8 cellular contexts compared by ENCODE assay signal in the genomic region with DNA sequence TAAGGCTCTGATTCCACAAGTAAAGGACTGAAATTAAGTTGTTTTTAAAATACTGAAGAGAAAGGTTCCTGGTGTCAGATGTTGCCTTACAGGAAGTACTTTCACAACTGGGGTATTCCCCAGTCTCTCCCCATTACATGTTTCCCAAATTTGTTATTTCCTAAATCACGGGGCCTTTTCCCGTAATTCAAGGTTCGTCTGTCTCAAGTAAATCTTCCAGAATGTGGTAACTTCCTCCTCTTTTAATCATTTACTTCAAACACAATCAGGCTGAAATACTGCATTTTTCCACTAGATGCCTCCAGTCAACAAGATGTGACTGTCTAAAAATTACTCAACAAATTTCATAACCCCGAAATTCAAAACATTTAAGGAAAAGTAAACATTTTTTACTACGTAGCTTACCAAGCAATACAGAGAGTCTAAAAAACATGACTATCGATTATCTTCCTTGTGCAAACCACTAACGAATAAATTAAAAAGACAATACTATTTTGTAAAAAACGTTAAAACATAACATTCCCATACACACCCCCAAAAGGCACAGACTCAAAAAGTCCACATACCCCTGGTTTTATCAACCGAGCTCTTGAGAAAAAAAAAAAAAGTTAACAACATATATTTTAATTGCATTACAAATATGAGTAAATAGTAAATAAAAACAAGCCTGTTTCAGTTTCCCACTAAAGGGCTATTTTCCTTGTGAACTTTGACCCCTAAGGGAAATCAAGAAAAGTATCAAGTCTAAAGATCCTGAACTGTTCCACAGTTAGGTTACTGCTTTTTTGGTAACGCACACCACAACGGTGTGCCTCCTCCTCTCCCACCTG. TPM values are rescaled to one million over a fixed set of nuclear protein-coding genes. Genes with fewer than 3 reads are reported as not detected.
A peak's percentile ranks its signal among the peaks of the same experiment; 100 is the strongest.
DNase-seq lines count a peak whose midpoint lies in the region; ATAC-seq and TF ChIP-seq lines count a peak whose summit lies in the region.

No MANE protein-coding gene starts in this region.

- peak; percentile 71 for TF ChIP-seq CTCF in cardiac muscle cell (IDR thresholded peaks at IDR 0.05; ENCODE audit: low read depth, low read length)

- peak overlapping the region; percentile 99 for H3K27ac ChIP-seq in cardiac muscle cell

- DNase-seq in cardiac muscle cell (ENCODE audit: low read depth in 1 of 2, low spot score in 1 of 2) (peak; percentile 22 to 95), Right ventricle myocardium superior (no peak), LoVo (ENCODE audit: low spot score) (peak; percentile 72), epidermal melanocyte (ENCODE audit: insufficient read length, low spot score) (peak; percentile 69), naive B cell (peak; percentile 53), T1000 (lab: John Stamatoyannopoulos, UW) (no peak)

- H3K9me3 ChIP-seq in cardiac muscle cell (ENCODE audit: low read depth) = no peaks in the 10 kb centered on the region

- H3K36me3 ChIP-seq in cardiac muscle cell = peaks cover 14% of the 10 kb centered on the region

- H3K27ac Mint-ChIP-seq in T-helper 1 cell treated with Interleukin-12 subunit alpha and Interleukin-12 subunit beta and Interleukin-4 antibody, amounts not matched to agents 30 μg/mL and 1 μg/mL, for 36 hours = peak overlapping the region; percentile 91
- peak overlapping the region in 5 of 6 donors; percentile 20 to 96 (median 94) for H3K27ac Mint-ChIP-seq in naive B cell

- H3K36me3 Mint-ChIP-seq in T-helper 1 cell treated with Interleukin-12 subunit alpha and Interleukin-12 subunit beta and Interleukin-4 antibody, amounts not matched to agents 30 μg/mL and 1 μg/mL, for 36 hours (ENCODE audit: low read depth) = peaks cover 21% of the 10 kb centered on the region
- H3K36me3 Mint-ChIP-seq in naive B cell = peaks cover 0 to 8% of the 10 kb centered on the region in 2 donors

- no peaks in the 10 kb centered on the region for H3K9me3 Mint-ChIP-seq in T-helper 1 cell treated with Interleukin-12 subunit alpha and Interleukin-12 subunit beta and Interleukin-4 antibody, amounts not matched to agents 30 μg/mL and 1 μg/mL, for 36 hours
- no peaks in the 10 kb centered on the region for H3K9me3 Mint-ChIP-seq in naive B cell

- no peaks in the 10 kb centered on the region for H3K27me3 ChIP-seq in cardiac muscle cell

- H3K4me3 Mint-ChIP-seq in T-helper 1 cell treated with Interleukin-12 subunit alpha and Interleukin-12 subunit beta and Interleukin-4 antibody, amounts not matched to agents 30 μg/mL and 1 μg/mL, for 36 hours = peak overlapping the region; percentile 83
- H3K4me3 Mint-ChIP-seq in naive B cell = peak overlapping the region; percentile 84 to 97 (median 93)

- H3K27me3 Mint-ChIP-seq in T-helper 1 cell treated with Interleukin-12 subunit alpha and Interleukin-12 subunit beta and Interleukin-4 antibody, amounts not matched to agents 30 μg/mL and 1 μg/mL, for 36 hours (ENCODE audit: low read depth) = no peaks in the 10 kb centered on the region
- H3K27me3 Mint-ChIP-seq in naive B cell = no peaks in the 10 kb centered on the region

- intact Hi-C loops in Right ventricle myocardium superior (cut with DNase I) = loop anchor here (5.0 kb wide), 2 partner anchors 36 to 71 kb away; a partner anchor contains a TSS

- ATAC-seq in Right ventricle myocardium superior (ENCODE audit: poor library complexity) (no peak), naive B cell (ENCODE audit: low read depth in 2 of 2) (no peak), GM18873 (IDR thresholded peaks at IDR 0.05; ENCODE audit: low FRiP score, unreplicated experiment) (no peak)

- H3K4me1 ChIP-seq in cardiac muscle cell (ENCODE audit: low read depth) = peaks cover 29% of the 10 kb centered on the region

- peak overlapping the region; percentile 90 for H3K4me3 ChIP-seq in cardiac muscle cell

- H3K4me1 Mint-ChIP-seq in T-helper 1 cell treated with Interleukin-12 subunit alpha and Interleukin-12 subunit beta and Interleukin-4 antibody, amounts not matched to agents 30 μg/mL and 1 μg/mL, for 36 hours (ENCODE audit: low read depth) = peaks cover 46% of the 10 kb centered on the region
- H3K4me1 Mint-ChIP-seq in naive B cell = peaks cover 32 to 41% (median 37%) of the 10 kb centered on the region in 3 donors

RNA-seq across cellular contexts. Expression of a gene that starts 1.7 kb away (rescaled TPM):
- total RNA-seq in cardiac muscle cell (172 and 176 TPM in 2 replicates), Right ventricle myocardium superior (1,058 TPM)
- polyA plus RNA-seq in cardiac muscle cell (156 and 171 TPM in 2 replicates), naive B cell (ENCODE audit: low read depth in 6 of 6) (10 to 100 TPM; 74.3 to 99.4 (median 83.2) TPM)

RNA-seq across cellular contexts. Expression of a gene that starts 36.0 kb away (rescaled TPM):
- total RNA-seq in cardiac muscle cell (56.9 and 64.2 TPM in 2 replicates), Right ventricle myocardium superior (40.1 TPM)
- polyA plus RNA-seq in cardiac muscle cell (68.0 and 70.9 TPM in 2 replicates), naive B cell (ENCODE audit: low read depth in 6 of 6) (100 to 1,000 TPM; 142 to 203 (median 152) TPM)

Comparison
In these comparisons a context has a peak if more than half of its experiments do, and no peak if none do; other contexts are left out.
1. DNase-seq: peak in cardiac muscle cell (2 of 2), LoVo (single experiment), epidermal melanocyte (single experiment) and naive B cell (single experiment); none in Right ventricle myocardium superior (single experiment) and T1000 (single experiment).